ENCODE assay signal across 1 cellular context in the genomic region with DNA sequence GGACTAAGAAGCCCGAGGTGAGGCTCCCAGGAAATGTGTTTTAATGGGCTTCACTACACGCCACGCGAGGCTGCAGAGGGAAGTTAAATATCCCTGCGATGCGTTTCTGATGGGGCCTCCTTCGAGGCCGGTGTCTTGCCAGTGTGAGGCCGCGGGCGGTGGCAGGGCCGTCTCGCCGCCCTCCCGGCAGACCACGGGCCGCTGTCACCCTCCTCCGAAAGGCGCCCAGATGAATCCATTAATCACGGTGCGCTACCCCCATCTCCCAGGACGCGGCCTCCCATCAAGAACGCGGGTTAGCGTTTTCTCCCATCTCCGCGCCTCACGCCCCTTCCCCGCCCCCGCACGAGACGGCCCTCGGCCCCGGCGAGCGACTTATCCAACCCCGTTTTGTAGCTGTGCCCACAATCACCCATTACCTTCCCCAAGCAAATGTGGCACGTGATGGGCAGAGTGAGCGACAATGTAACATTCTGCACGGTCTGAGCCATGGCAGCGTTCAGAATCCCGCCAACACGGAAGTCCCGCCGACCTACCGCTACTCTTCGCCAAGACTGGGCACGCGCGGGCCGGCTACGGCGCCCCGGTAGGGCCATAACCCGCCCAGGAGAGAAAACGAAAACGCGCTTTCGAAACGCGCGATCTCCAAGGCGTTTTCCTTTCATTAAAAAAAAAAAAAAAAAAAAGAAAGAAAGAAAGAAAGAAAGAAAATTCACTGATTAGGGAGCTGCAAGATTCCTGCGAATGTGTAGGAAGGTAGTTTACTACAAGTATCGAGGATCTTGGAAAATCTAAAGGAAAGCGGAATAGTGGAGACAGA.
TF ChIP-seq lines count a peak whose summit lies in the region.

A gene with protein sequence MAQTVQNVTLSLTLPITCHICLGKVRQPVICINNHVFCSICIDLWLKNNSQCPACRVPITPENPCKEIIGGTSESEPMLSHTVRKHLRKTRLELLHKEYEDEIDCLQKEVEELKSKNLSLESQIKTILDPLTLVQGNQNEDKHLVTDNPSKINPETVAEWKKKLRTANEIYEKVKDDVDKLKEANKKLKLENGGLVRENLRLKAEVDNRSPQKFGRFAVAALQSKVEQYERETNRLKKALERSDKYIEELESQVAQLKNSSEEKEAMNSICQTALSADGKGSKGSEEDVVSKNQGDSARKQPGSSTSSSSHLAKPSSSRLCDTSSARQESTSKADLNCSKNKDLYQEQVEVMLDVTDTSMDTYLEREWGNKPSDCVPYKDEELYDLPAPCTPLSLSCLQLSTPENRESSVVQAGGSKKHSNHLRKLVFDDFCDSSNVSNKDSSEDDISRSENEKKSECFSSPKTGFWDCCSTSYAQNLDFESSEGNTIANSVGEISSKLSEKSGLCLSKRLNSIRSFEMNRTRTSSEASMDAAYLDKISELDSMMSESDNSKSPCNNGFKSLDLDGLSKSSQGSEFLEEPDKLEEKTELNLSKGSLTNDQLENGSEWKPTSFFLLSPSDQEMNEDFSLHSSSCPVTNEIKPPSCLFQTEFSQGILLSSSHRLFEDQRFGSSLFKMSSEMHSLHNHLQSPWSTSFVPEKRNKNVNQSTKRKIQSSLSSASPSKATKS (minus strand): TSS at position 526 of the 820 bp plus-strand sequence. CDS start 35 bp downstream, at position 491.

TF ChIP-seq in HepG2, 621 proteins besides CTCF, POLR2A, EP300 and RAD21 (continued from another document and continues in another):
- TF ChIP-seq, protein P1, sequence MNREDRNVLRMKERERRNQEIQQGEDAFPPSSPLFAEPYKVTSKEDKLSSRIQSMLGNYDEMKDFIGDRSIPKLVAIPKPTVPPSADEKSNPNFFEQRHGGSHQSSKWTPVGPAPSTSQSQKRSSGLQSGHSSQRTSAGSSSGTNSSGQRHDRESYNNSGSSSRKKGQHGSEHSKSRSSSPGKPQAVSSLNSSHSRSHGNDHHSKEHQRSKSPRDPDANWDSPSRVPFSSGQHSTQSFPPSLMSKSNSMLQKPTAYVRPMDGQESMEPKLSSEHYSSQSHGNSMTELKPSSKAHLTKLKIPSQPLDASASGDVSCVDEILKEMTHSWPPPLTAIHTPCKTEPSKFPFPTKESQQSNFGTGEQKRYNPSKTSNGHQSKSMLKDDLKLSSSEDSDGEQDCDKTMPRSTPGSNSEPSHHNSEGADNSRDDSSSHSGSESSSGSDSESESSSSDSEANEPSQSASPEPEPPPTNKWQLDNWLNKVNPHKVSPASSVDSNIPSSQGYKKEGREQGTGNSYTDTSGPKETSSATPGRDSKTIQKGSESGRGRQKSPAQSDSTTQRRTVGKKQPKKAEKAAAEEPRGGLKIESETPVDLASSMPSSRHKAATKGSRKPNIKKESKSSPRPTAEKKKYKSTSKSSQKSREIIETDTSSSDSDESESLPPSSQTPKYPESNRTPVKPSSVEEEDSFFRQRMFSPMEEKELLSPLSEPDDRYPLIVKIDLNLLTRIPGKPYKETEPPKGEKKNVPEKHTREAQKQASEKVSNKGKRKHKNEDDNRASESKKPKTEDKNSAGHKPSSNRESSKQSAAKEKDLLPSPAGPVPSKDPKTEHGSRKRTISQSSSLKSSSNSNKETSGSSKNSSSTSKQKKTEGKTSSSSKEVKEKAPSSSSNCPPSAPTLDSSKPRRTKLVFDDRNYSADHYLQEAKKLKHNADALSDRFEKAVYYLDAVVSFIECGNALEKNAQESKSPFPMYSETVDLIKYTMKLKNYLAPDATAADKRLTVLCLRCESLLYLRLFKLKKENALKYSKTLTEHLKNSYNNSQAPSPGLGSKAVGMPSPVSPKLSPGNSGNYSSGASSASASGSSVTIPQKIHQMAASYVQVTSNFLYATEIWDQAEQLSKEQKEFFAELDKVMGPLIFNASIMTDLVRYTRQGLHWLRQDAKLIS (CRISPR knock-in tag; IDR thresholded peaks at IDR 0.05), result no peak
- no peak for TF ChIP-seq ZNF260 (CRISPR knock-in tag; IDR thresholded peaks at IDR 0.05; ENCODE audit: borderline replicate concordance, low read depth)
- 0 out of 2 replicates have a peak, but pooled peaks have one; percentile 14 for TF ChIP-seq TBX2 (CRISPR knock-in tag; IDR thresholded peaks at IDR 0.05; ENCODE audit: borderline replicate concordance)
- no peak for TF ChIP-seq PCBP1 (IDR thresholded peaks at IDR 0.05; ENCODE audit: borderline replicate concordance, low read depth, low read length)
- no peak for TF ChIP-seq ZBTB3 (CRISPR knock-in tag; IDR thresholded peaks at IDR 0.05; ENCODE audit: borderline replicate concordance, low read depth)
- TF ChIP-seq ZBTB1 (CRISPR knock-in tag; IDR thresholded peaks at IDR 0.05; ENCODE audit: borderline replicate concordance), result no peak
- no peak for TF ChIP-seq ZSCAN30 (CRISPR knock-in tag; IDR thresholded peaks at IDR 0.05)
- TF ChIP-seq ZNF777 (CRISPR knock-in tag; IDR thresholded peaks at IDR 0.05), result peak; percentile 44; the same call in 1 of the 2 replicates
- TF ChIP-seq ZNF121 (CRISPR knock-in tag; IDR thresholded peaks at IDR 0.05), result no peak
- peak; percentile 46; the same call in 1 of the 2 replicates for TF ChIP-seq ZBTB7B (CRISPR knock-in tag; IDR thresholded peaks at IDR 0.05)
- TF ChIP-seq ZNF451 (CRISPR knock-in tag; IDR thresholded peaks at IDR 0.05), result peak; percentile 70; the same call in 1 of the 2 replicates
- no peak for TF ChIP-seq ZNF713 (CRISPR knock-in tag; IDR thresholded peaks at IDR 0.05)
- no peak for TF ChIP-seq ZNF101 (CRISPR knock-in tag; IDR thresholded peaks at IDR 0.05; ENCODE audit: borderline replicate concordance, low read depth)
- TF ChIP-seq ZMAT3 (CRISPR knock-in tag; conservative IDR thresholded peaks at IDR 0.05), result no peak; the same call in 1 of the 2 replicates
- peak; percentile 89 for TF ChIP-seq PHF8 (CRISPR knock-in tag; IDR thresholded peaks at IDR 0.05)
- TF ChIP-seq, protein P2, sequence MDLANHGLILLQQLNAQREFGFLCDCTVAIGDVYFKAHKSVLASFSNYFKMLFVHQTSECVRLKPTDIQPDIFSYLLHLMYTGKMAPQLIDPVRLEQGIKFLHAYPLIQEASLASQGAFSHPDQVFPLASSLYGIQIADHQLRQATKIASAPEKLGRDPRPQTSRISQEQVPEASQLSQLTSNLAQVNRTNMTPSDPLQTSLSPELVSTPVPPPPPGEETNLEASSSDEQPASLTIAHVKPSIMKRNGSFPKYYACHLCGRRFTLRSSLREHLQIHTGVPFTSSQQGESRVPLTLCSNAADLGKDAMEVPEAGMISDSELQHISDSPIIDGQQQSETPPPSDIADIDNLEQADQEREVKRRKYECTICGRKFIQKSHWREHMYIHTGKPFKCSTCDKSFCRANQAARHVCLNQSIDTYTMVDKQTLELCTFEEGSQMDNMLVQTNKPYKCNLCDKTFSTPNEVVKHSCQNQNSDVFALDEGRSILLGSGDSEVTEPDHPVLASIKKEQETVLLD (CRISPR knock-in tag; IDR thresholded peaks at IDR 0.05; ENCODE audit: low read depth), result 0 out of 2 replicates have a peak, but pooled peaks have one; percentile 43
- TF ChIP-seq PAX8 (CRISPR knock-in tag; IDR thresholded peaks at IDR 0.05; ENCODE audit: borderline replicate concordance), result no peak
- TF ChIP-seq ATRX (CRISPR knock-in tag; IDR thresholded peaks at IDR 0.05; ENCODE audit: borderline replicate concordance), result no peak
- 0 out of 2 replicates have a peak, but pooled peaks have one; percentile 22 for TF ChIP-seq BCL6 (CRISPR knock-in tag; IDR thresholded peaks at IDR 0.05)
- TF ChIP-seq AGO2 (optimal IDR thresholded peaks at IDR 0.05; ENCODE audit: low read depth, low read length), result peak; percentile 77
- TF ChIP-seq POLR2AphosphoS5 (IDR thresholded peaks at IDR 0.05; ENCODE audit: low read depth, low read length), result peak; percentile 74
- no peak for TF ChIP-seq ZFP90 (CRISPR knock-in tag; IDR thresholded peaks at IDR 0.05; ENCODE audit: borderline replicate concordance)
- TF ChIP-seq, protein P3, sequence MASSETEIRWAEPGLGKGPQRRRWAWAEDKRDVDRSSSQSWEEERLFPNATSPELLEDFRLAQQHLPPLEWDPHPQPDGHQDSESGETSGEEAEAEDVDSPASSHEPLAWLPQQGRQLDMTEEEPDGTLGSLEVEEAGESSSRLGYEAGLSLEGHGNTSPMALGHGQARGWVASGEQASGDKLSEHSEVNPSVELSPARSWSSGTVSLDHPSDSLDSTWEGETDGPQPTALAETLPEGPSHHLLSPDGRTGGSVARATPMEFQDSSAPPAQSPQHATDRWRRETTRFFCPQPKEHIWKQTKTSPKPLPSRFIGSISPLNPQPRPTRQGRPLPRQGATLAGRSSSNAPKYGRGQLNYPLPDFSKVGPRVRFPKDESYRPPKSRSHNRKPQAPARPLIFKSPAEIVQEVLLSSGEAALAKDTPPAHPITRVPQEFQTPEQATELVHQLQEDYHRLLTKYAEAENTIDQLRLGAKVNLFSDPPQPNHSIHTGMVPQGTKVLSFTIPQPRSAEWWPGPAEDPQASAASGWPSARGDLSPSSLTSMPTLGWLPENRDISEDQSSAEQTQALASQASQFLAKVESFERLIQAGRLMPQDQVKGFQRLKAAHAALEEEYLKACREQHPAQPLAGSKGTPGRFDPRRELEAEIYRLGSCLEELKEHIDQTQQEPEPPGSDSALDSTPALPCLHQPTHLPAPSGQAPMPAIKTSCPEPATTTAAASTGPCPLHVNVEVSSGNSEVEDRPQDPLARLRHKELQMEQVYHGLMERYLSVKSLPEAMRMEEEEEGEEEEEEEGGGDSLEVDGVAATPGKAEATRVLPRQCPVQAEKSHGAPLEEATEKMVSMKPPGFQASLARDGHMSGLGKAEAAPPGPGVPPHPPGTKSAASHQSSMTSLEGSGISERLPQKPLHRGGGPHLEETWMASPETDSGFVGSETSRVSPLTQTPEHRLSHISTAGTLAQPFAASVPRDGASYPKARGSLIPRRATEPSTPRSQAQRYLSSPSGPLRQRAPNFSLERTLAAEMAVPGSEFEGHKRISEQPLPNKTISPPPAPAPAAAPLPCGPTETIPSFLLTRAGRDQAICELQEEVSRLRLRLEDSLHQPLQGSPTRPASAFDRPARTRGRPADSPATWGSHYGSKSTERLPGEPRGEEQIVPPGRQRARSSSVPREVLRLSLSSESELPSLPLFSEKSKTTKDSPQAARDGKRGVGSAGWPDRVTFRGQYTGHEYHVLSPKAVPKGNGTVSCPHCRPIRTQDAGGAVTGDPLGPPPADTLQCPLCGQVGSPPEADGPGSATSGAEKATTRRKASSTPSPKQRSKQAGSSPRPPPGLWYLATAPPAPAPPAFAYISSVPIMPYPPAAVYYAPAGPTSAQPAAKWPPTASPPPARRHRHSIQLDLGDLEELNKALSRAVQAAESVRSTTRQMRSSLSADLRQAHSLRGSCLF (CRISPR knock-in tag; IDR thresholded peaks at IDR 0.05; ENCODE audit: borderline replicate concordance), result no peak
- peak; percentile 39; the same call in 1 of the 2 replicates for TF ChIP-seq NFATC3 (CRISPR knock-in tag; IDR thresholded peaks at IDR 0.05)
- peak; percentile 51; the same call in 1 of the 2 replicates for TF ChIP-seq ZNF547 (CRISPR knock-in tag; IDR thresholded peaks at IDR 0.05)
- TF ChIP-seq ZEB1 (IDR thresholded peaks at IDR 0.05; ENCODE audit: insufficient replicate concordance, low read depth), result no peak
- TF ChIP-seq MTA1 (CRISPR knock-in tag; IDR thresholded peaks at IDR 0.05; ENCODE audit: borderline replicate concordance), result no peak; the same call in 1 of the 2 replicates
- TF ChIP-seq HOXA9 (CRISPR knock-in tag; IDR thresholded peaks at IDR 0.05; ENCODE audit: borderline replicate concordance), result 0 out of 2 replicates have a peak, but pooled peaks have one; percentile 21
- peak; percentile 62; the same call in 1 of the 2 replicates for TF ChIP-seq ZNF253 (CRISPR knock-in tag; IDR thresholded peaks at IDR 0.05; ENCODE audit: borderline replicate concordance)
- TF ChIP-seq, protein P4, sequence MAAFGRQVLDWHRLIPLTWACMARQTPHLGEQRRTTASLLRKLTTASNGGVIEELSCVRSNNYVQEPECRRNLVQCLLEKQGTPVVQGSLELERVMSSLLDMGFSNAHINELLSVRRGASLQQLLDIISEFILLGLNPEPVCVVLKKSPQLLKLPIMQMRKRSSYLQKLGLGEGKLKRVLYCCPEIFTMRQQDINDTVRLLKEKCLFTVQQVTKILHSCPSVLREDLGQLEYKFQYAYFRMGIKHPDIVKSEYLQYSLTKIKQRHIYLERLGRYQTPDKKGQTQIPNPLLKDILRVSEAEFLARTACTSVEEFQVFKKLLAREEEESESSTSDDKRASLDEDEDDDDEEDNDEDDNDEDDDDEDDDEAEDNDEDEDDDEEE (CRISPR knock-in tag; IDR thresholded peaks at IDR 0.05), result no peak; the same call in 1 of the 2 replicates
- TF ChIP-seq ZNF501 (CRISPR knock-in tag; IDR thresholded peaks at IDR 0.05), result 0 out of 2 replicates have a peak, but pooled peaks have one; percentile 41
- peak; percentile 98 for TF ChIP-seq ELF1 (CRISPR knock-in tag; IDR thresholded peaks at IDR 0.05)
- TF ChIP-seq ZNF672 (CRISPR knock-in tag; IDR thresholded peaks at IDR 0.05), result no peak
- TF ChIP-seq ZSCAN25 (CRISPR knock-in tag; IDR thresholded peaks at IDR 0.05), result no peak
- 0 out of 2 replicates have a peak, but pooled peaks have one; percentile 6 for TF ChIP-seq CBFB (CRISPR knock-in tag; IDR thresholded peaks at IDR 0.05)
- TF ChIP-seq NCOA1 (CRISPR knock-in tag; IDR thresholded peaks at IDR 0.05), result 0 out of 2 replicates have a peak, but pooled peaks have one; percentile 12
- peak; percentile 78 for TF ChIP-seq ARNT2 (CRISPR knock-in tag; IDR thresholded peaks at IDR 0.05; ENCODE audit: low read depth)
- no peak; the same call in 1 of the 2 replicates for TF ChIP-seq GFI1 (CRISPR knock-in tag; IDR thresholded peaks at IDR 0.05; ENCODE audit: borderline replicate concordance)
- TF ChIP-seq PLRG1 (conservative IDR thresholded peaks at IDR 0.05), result no peak
- TF ChIP-seq ZNF180 (CRISPR knock-in tag; IDR thresholded peaks at IDR 0.05; ENCODE audit: borderline replicate concordance, low read depth), result no peak
- TF ChIP-seq ZNF724P (CRISPR knock-in tag; IDR thresholded peaks at IDR 0.05; ENCODE audit: borderline replicate concordance), result peak; percentile 67; the same call in 1 of the 2 replicates
- no peak for TF ChIP-seq ZNF570 (CRISPR knock-in tag; IDR thresholded peaks at IDR 0.05; ENCODE audit: borderline replicate concordance)
- TF ChIP-seq SOX5 (CRISPR knock-in tag; IDR thresholded peaks at IDR 0.05; ENCODE audit: borderline replicate concordance), result 0 out of 2 replicates have a peak, but pooled peaks have one; percentile 33
- TF ChIP-seq NR3C1 (CRISPR knock-in tag; IDR thresholded peaks at IDR 0.05), result no peak
- TF ChIP-seq NCOR1 (IDR thresholded peaks at IDR 0.05; ENCODE audit: borderline replicate concordance, low read length), result peak; percentile 31; the same call in 1 of the 2 replicates
- TF ChIP-seq SP5 (CRISPR knock-in tag; IDR thresholded peaks at IDR 0.05; ENCODE audit: borderline replicate concordance, low read depth), result peak; percentile 11; the same call in 1 of the 2 replicates
- TF ChIP-seq ZNF883 (CRISPR knock-in tag; IDR thresholded peaks at IDR 0.05; ENCODE audit: not compliant biosample characterization), result peak; percentile 53
- TF ChIP-seq SAP130 (CRISPR knock-in tag; IDR thresholded peaks at IDR 0.05; ENCODE audit: low read depth), result peak; percentile 96
- TF ChIP-seq SIN3A (IDR thresholded peaks at IDR 0.05; ENCODE audit: borderline replicate concordance, low read depth, low read length), result peak; percentile 55
- TF ChIP-seq NR2C2 (CRISPR knock-in tag; IDR thresholded peaks at IDR 0.05; ENCODE audit: borderline replicate concordance), result peak; percentile 43; the same call in 1 of the 2 replicates
- no peak for TF ChIP-seq ZNF225 (CRISPR knock-in tag; IDR thresholded peaks at IDR 0.05)
- no peak for TF ChIP-seq ZNF431 (CRISPR knock-in tag; IDR thresholded peaks at IDR 0.05; ENCODE audit: borderline replicate concordance, low read depth)
- TF ChIP-seq ASH2L (IDR thresholded peaks at IDR 0.05; ENCODE audit: insufficient read length, low read depth, low read length), result peak; percentile 95
- TF ChIP-seq KDM5A (IDR thresholded peaks at IDR 0.05; ENCODE audit: borderline replicate concordance, low read length), result peak; percentile 90
- peak; percentile 74; the same call in 1 of the 2 replicates for TF ChIP-seq ZNF274 (CRISPR knock-in tag; IDR thresholded peaks at IDR 0.05)
- no peak; the same call in 1 of the 2 replicates for TF ChIP-seq RXRA (CRISPR knock-in tag; IDR thresholded peaks at IDR 0.05)
